In genomic region chr4:141645611-141646340, GRCh38 we compare ENCODE assay signal across 1 cellular context.
TF ChIP-seq lines count a peak whose summit lies in the region.

No MANE protein-coding gene starts in this region.

TF ChIP-seq in HepG2, 621 proteins besides CTCF, POLR2A, EP300 and RAD21 (continued from another document):
- no peak for TF ChIP-seq PRDM10 (CRISPR knock-in tag; IDR thresholded peaks at IDR 0.05; ENCODE audit: low read depth)
- TF ChIP-seq NR2F6 (IDR thresholded peaks at IDR 0.05), result no peak
- TF ChIP-seq NR2F6 (CRISPR knock-in tag; IDR thresholded peaks at IDR 0.05), result no peak
- no peak for TF ChIP-seq ZNF574 (CRISPR knock-in tag; IDR thresholded peaks at IDR 0.05)
- TF ChIP-seq ZFP41 (CRISPR knock-in tag; IDR thresholded peaks at IDR 0.05; ENCODE audit: borderline replicate concordance), result no peak
- TF ChIP-seq ONECUT2 (CRISPR knock-in tag; IDR thresholded peaks at IDR 0.05), result no peak
- TF ChIP-seq ZNF570 (CRISPR knock-in tag; IDR thresholded peaks at IDR 0.05; ENCODE audit: borderline replicate concordance), result no peak
- TF ChIP-seq CAMTA2 (CRISPR knock-in tag; IDR thresholded peaks at IDR 0.05; ENCODE audit: borderline replicate concordance), result no peak
- no peak for TF ChIP-seq GFI1 (CRISPR knock-in tag; IDR thresholded peaks at IDR 0.05; ENCODE audit: borderline replicate concordance)
- no peak for TF ChIP-seq DBP (CRISPR knock-in tag; IDR thresholded peaks at IDR 0.05; ENCODE audit: not compliant biosample characterization)
- TF ChIP-seq TFDP2 (CRISPR knock-in tag; IDR thresholded peaks at IDR 0.05), result no peak
- no peak for TF ChIP-seq GABPB1 (CRISPR knock-in tag; IDR thresholded peaks at IDR 0.05)
- TF ChIP-seq TRAFD1 (CRISPR knock-in tag; IDR thresholded peaks at IDR 0.05; ENCODE audit: borderline replicate concordance), result no peak
- no peak for TF ChIP-seq ZNF569 (CRISPR knock-in tag; IDR thresholded peaks at IDR 0.05; ENCODE audit: borderline replicate concordance)
TF ChIP-seq in HepG2: peak in this region for 0.
